In genomic region chr1:36986241-36986955, GRCh38 we compare ENCODE assay signal across 36 cellular contexts. TPM values are rescaled to one million over a fixed set of nuclear protein-coding genes. Genes with fewer than 3 reads are reported as not detected.
"Had no signal": no experiment of that assay in that cellular context is flagged by ENCODE, and none has a peak within 500 bp of the region (broad histone marks: within the 10 kb centered on the region; RNA-seq: fewer than 3 reads in every experiment).

No MANE protein-coding gene starts in this region.

- H3K36me3 ChIP-seq: brain microvascular endothelial cell, breast epithelium, cardiac muscle cell had no signal

- H3K27ac Mint-ChIP-seq: activated B cell treated with CpG ODN at 0.5 μM for 24 hours; activated CD4-positive, alpha-beta memory T cell treated with anti-CD3 and anti-CD28 coated beads for 36 hours; activated CD4-positive, alpha-beta T cell treated with anti-CD3 and anti-CD28 coated beads, Interleukin-2, amount 10 ng/mL, durations not matched to agents 24 days and 14 days; activated CD8-positive, alpha-beta T cell treated with anti-CD3 and anti-CD28 coated beads for 36 hours; activated naive CD4-positive, alpha-beta T cell treated with anti-CD3 and anti-CD28 coated beads, Interleukin-2, amount 10 ng/mL, durations not matched to agents 7 days and 5 days; activated naive CD4-positive, alpha-beta T cell treated with anti-CD3 and anti-CD28 coated beads, Interleukin-2, amount 50 U/mL, for 24 hours; activated naive CD8-positive, alpha-beta T cell; activated naive CD8-positive, alpha-beta T cell treated with anti-CD3 and anti-CD28 coated beads, Interleukin-2, amount 10 ng/mL, durations not matched to agents 7 days and 5 days; activated naive CD8-positive, alpha-beta T cell treated with anti-CD3 and anti-CD28 coated beads, Interleukin-2, amount 50 U/mL, for 24 hours; activated T-cell treated with anti-CD3 and anti-CD28 coated beads, Interleukin-2, amount 50 U/mL, for 72 hours; activated T-helper 1 cell treated with anti-CD3 and anti-CD28 coated beads, Interleukin-12 subunit alpha, Interleukin-12 subunit beta, Interleukin-2, Interleukin-4 antibody, amounts not matched to agents 30 ng/mL and 10 ng/mL and 1 ng/mL, durations not matched to agents 14 hours and 24 hours and 36 hours; activated T-helper 17 cell treated with anti-CD3 and anti-CD28 coated beads, Interleukin-2, amount 50 U/mL, for 72 hours; T-helper 1 cell treated with Interleukin-12 subunit alpha and Interleukin-12 subunit beta and Interleukin-4 antibody, amounts not matched to agents 30 μg/mL and 1 μg/mL, for 36 hours; T-helper 2 cell treated with Interferon-gamma antibody and Interleukin-4, amounts not matched to agents 5 μg/mL and 100 μg/mL, for 36 hours had no signal

- H3K4me3 Mint-ChIP-seq: activated B cell treated with CpG ODN at 0.5 μM for 24 hours; activated CD4-positive, alpha-beta memory T cell treated with anti-CD3 and anti-CD28 coated beads for 36 hours; activated CD4-positive, alpha-beta T cell treated with anti-CD3 and anti-CD28 coated beads, Interleukin-2, amount 10 ng/mL, durations not matched to agents 24 days and 14 days; activated CD8-positive, alpha-beta T cell treated with anti-CD3 and anti-CD28 coated beads for 36 hours; activated naive CD4-positive, alpha-beta T cell treated with anti-CD3 and anti-CD28 coated beads, Interleukin-2, amount 10 ng/mL, durations not matched to agents 7 days and 5 days; activated naive CD4-positive, alpha-beta T cell treated with anti-CD3 and anti-CD28 coated beads, Interleukin-2, amount 50 U/mL, for 24 hours; activated naive CD8-positive, alpha-beta T cell; activated naive CD8-positive, alpha-beta T cell treated with anti-CD3 and anti-CD28 coated beads, Interleukin-2, amount 10 ng/mL, durations not matched to agents 7 days and 5 days; activated naive CD8-positive, alpha-beta T cell treated with anti-CD3 and anti-CD28 coated beads, Interleukin-2, amount 50 U/mL, for 24 hours; activated T-cell treated with anti-CD3 and anti-CD28 coated beads, Interleukin-2, amount 50 U/mL, for 4 hours; activated T-cell treated with anti-CD3 and anti-CD28 coated beads, Interleukin-2, amount 50 U/mL, for 72 hours; activated T-helper 1 cell treated with anti-CD3 and anti-CD28 coated beads, Interleukin-12 subunit alpha, Interleukin-12 subunit beta, Interleukin-2, Interleukin-4 antibody, amounts not matched to agents 30 ng/mL and 10 ng/mL and 1 ng/mL, durations not matched to agents 14 hours and 24 hours and 36 hours; activated T-helper 17 cell treated with anti-CD3 and anti-CD28 coated beads, Interleukin-2, amount 50 U/mL, for 72 hours; central memory CD8-positive, alpha-beta T cell; T-helper 1 cell treated with Interleukin-12 subunit alpha and Interleukin-12 subunit beta and Interleukin-4 antibody, amounts not matched to agents 30 μg/mL and 1 μg/mL, for 36 hours; T-helper 2 cell treated with Interferon-gamma antibody and Interleukin-4, amounts not matched to agents 5 μg/mL and 100 μg/mL, for 36 hours had no signal

- H3K9me3 ChIP-seq: body of pancreas, breast epithelium had no signal

- H3K4me1 Mint-ChIP-seq: activated B cell treated with CpG ODN at 0.5 μM for 24 hours; activated CD4-positive, alpha-beta T cell treated with anti-CD3 and anti-CD28 coated beads, Interleukin-2, amount 10 ng/mL, durations not matched to agents 24 days and 14 days; activated naive CD4-positive, alpha-beta T cell treated with anti-CD3 and anti-CD28 coated beads, Interleukin-2, amount 10 ng/mL, durations not matched to agents 7 days and 5 days; activated naive CD4-positive, alpha-beta T cell treated with anti-CD3 and anti-CD28 coated beads, Interleukin-2, amount 50 U/mL, for 24 hours; activated naive CD8-positive, alpha-beta T cell treated with anti-CD3 and anti-CD28 coated beads, Interleukin-2, amount 50 U/mL, for 24 hours; activated T-helper 17 cell treated with anti-CD3 and anti-CD28 coated beads, Interleukin-2, amount 50 U/mL, for 72 hours; central memory CD8-positive, alpha-beta T cell had no signal

- H3K4me3 ChIP-seq: body of pancreas, breast epithelium, cardiac muscle cell had no signal

- H3K27me3 Mint-ChIP-seq: activated CD4-positive, alpha-beta T cell treated with anti-CD3 and anti-CD28 coated beads, Interleukin-2, amount 10 ng/mL, durations not matched to agents 24 days and 14 days; activated naive CD8-positive, alpha-beta T cell treated with anti-CD3 and anti-CD28 coated beads, Interleukin-2, amount 10 ng/mL, durations not matched to agents 7 days and 5 days had no signal

- H3K27me3 ChIP-seq: body of pancreas, brain microvascular endothelial cell, breast epithelium, cardiac muscle cell had no signal

- H3K27ac ChIP-seq: body of pancreas, brain microvascular endothelial cell, breast epithelium, cardiac muscle cell, VCaP had no signal

- H3K4me1 ChIP-seq: body of pancreas, breast epithelium had no signal

- ATAC-seq: activated CD8-positive, alpha-beta T cell treated with anti-CD3 and anti-CD28 coated beads for 36 hours; activated naive CD8-positive, alpha-beta T cell treated with anti-CD3 and anti-CD28 coated beads, Interleukin-2, amount 50 U/mL, for 24 hours; activated T-cell treated with anti-CD3 and anti-CD28 coated beads, Interleukin-2, amount 50 U/mL, for 4 hours; activated T-cell treated with anti-CD3 and anti-CD28 coated beads, Interleukin-2, amount 50 U/mL, for 72 hours; activated T-helper 17 cell treated with anti-CD3 and anti-CD28 coated beads, Interleukin-2, amount 50 U/mL, for 72 hours; body of pancreas had no signal

- DNase-seq: activated B cell treated with CpG ODN at 0.5 μM for 24 hours; activated CD4-positive, alpha-beta memory T cell treated with anti-CD3 and anti-CD28 coated beads for 36 hours; activated CD4-positive, alpha-beta T cell treated with anti-CD3 and anti-CD28 coated beads for 4 hours; activated CD4-positive, alpha-beta T cell treated with anti-CD3 and anti-CD28 coated beads, Interleukin-2, amount 10 ng/mL, durations not matched to agents 24 days and 14 days; activated CD4-positive, alpha-beta T cell treated with anti-CD3 and anti-CD28 coated beads, Interleukin-2, amount 50 U/mL, for 1 hour; activated CD4-positive, alpha-beta T cell treated with anti-CD3 and anti-CD28 coated beads, Interleukin-2, amount 50 U/mL, for 4 hours; activated CD4-positive, CD25-positive, alpha-beta regulatory T cell treated with anti-CD3 and anti-CD28 coated beads, Interleukin-2, amount 50 U/mL, for 72 hours; activated CD8-positive, alpha-beta memory T cell treated with anti-CD3 and anti-CD28 coated beads, Interleukin-2, amount 50 U/mL, for 4 hours; activated CD8-positive, alpha-beta T cell treated with anti-CD3 and anti-CD28 coated beads for 36 hours; activated effector memory CD4-positive, alpha-beta T cell treated with anti-CD3 and anti-CD28 coated beads, Interleukin-2, amount 50 U/mL, for 16 hours; activated naive CD4-positive, alpha-beta T cell treated with anti-CD3 and anti-CD28 coated beads, Interleukin-2, amount 10 ng/mL, durations not matched to agents 7 days and 5 days; activated naive CD4-positive, alpha-beta T cell treated with Interleukin-2 at 50 U/mL for 16 hours; activated naive CD8-positive, alpha-beta T cell treated with anti-CD3 and anti-CD28 coated beads, Interleukin-2, amount 10 ng/mL, durations not matched to agents 7 days and 5 days; activated naive CD8-positive, alpha-beta T cell treated with anti-CD3 and anti-CD28 coated beads, Interleukin-2, amount 50 U/mL, for 24 hours; activated T-cell treated with anti-CD3 and anti-CD28 coated beads for 4 hours; activated T-cell treated with anti-CD3 and anti-CD28 coated beads, Interleukin-2, amount 50 U/mL, for 1 hour; activated T-cell treated with anti-CD3 and anti-CD28 coated beads, Interleukin-2, amount 50 U/mL, for 4 hours; activated T-cell treated with anti-CD3 and anti-CD28 coated beads, Interleukin-2, amount 50 U/mL, for 72 hours; aorta; body of pancreas; brain microvascular endothelial cell; cerebellar nuclear complex; T-helper 1 cell; T-helper 2 cell; T-helper 9 cell had no signal

- H3K9me3 Mint-ChIP-seq: activated B cell treated with CpG ODN at 0.5 μM for 24 hours; activated CD4-positive, alpha-beta memory T cell treated with anti-CD3 and anti-CD28 coated beads for 36 hours; activated CD4-positive, alpha-beta T cell treated with anti-CD3 and anti-CD28 coated beads, Interleukin-2, amount 10 ng/mL, durations not matched to agents 24 days and 14 days; activated CD8-positive, alpha-beta T cell treated with anti-CD3 and anti-CD28 coated beads for 36 hours; activated naive CD4-positive, alpha-beta T cell treated with anti-CD3 and anti-CD28 coated beads, Interleukin-2, amount 10 ng/mL, durations not matched to agents 7 days and 5 days; activated naive CD4-positive, alpha-beta T cell treated with anti-CD3 and anti-CD28 coated beads, Interleukin-2, amount 50 U/mL, for 24 hours; activated naive CD8-positive, alpha-beta T cell treated with anti-CD3 and anti-CD28 coated beads, Interleukin-2, amount 10 ng/mL, durations not matched to agents 7 days and 5 days; activated naive CD8-positive, alpha-beta T cell treated with anti-CD3 and anti-CD28 coated beads, Interleukin-2, amount 50 U/mL, for 24 hours; activated T-cell treated with anti-CD3 and anti-CD28 coated beads, Interleukin-2, amount 50 U/mL, for 4 hours; activated T-cell treated with anti-CD3 and anti-CD28 coated beads, Interleukin-2, amount 50 U/mL, for 72 hours; activated T-helper 1 cell treated with anti-CD3 and anti-CD28 coated beads, Interleukin-12 subunit alpha, Interleukin-12 subunit beta, Interleukin-2, Interleukin-4 antibody, amounts not matched to agents 30 ng/mL and 10 ng/mL and 1 ng/mL, durations not matched to agents 14 hours and 24 hours and 36 hours; activated T-helper 17 cell treated with anti-CD3 and anti-CD28 coated beads, Interleukin-2, amount 50 U/mL, for 72 hours; central memory CD8-positive, alpha-beta T cell; T-helper 1 cell treated with Interleukin-12 subunit alpha and Interleukin-12 subunit beta and Interleukin-4 antibody, amounts not matched to agents 30 μg/mL and 1 μg/mL, for 36 hours; T-helper 2 cell treated with Interferon-gamma antibody and Interleukin-4, amounts not matched to agents 5 μg/mL and 100 μg/mL, for 36 hours had no signal

- H3K36me3 Mint-ChIP-seq: activated CD4-positive, alpha-beta memory T cell treated with anti-CD3 and anti-CD28 coated beads for 36 hours; activated naive CD4-positive, alpha-beta T cell treated with anti-CD3 and anti-CD28 coated beads, Interleukin-2, amount 10 ng/mL, durations not matched to agents 7 days and 5 days; activated naive CD4-positive, alpha-beta T cell treated with anti-CD3 and anti-CD28 coated beads, Interleukin-2, amount 50 U/mL, for 24 hours; activated naive CD8-positive, alpha-beta T cell; activated naive CD8-positive, alpha-beta T cell treated with anti-CD3 and anti-CD28 coated beads, Interleukin-2, amount 10 ng/mL, durations not matched to agents 7 days and 5 days had no signal

RNA-seq across cellular contexts. Expression of gene GRIK3, which starts 47.9 kb away (rescaled TPM):
- total RNA-seq: activated CD4-positive, alpha-beta memory T cell treated with anti-CD3 and anti-CD28 coated beads for 36 hours; activated CD4-positive, alpha-beta T cell treated with anti-CD3 and anti-CD28 coated beads, Interleukin-2, amount 10 ng/mL, durations not matched to agents 24 days and 14 days; activated CD8-positive, alpha-beta memory T cell treated with anti-CD3 and anti-CD28 coated beads for 36 hours; activated CD8-positive, alpha-beta T cell treated with anti-CD3 and anti-CD28 coated beads for 36 hours; activated naive CD8-positive, alpha-beta T cell treated with anti-CD3 and anti-CD28 coated beads, Interleukin-2, amount 10 ng/mL, durations not matched to agents 7 days and 5 days; activated T-cell treated with anti-CD3 and anti-CD28 coated beads, Interleukin-2, amount 50 U/mL, for 4 hours; activated T-cell treated with anti-CD3 and anti-CD28 coated beads, Interleukin-2, amount 50 U/mL, for 72 hours; activated T-helper 1 cell treated with anti-CD3 and anti-CD28 coated beads, Interleukin-12 subunit alpha, Interleukin-12 subunit beta, Interleukin-2, Interleukin-4 antibody, amounts not matched to agents 30 ng/mL and 10 ng/mL and 1 ng/mL, durations not matched to agents 14 hours and 24 hours and 36 hours; activated T-helper 17 cell treated with anti-CD3 and anti-CD28 coated beads, Interleukin-2, amount 50 U/mL, for 72 hours had no signal
- polyA plus RNA-seq: aorta, cardiac muscle cell had no signal
